14 cellular contexts compared by ENCODE assay signal in genomic region chr21:34077888-34078287, GRCh38. TPM values are rescaled to one million over a fixed set of nuclear protein-coding genes. Genes with fewer than 3 reads are reported as not detected.
A peak's percentile ranks its signal among the peaks of the same experiment; 100 is the strongest.
DNase-seq lines count a peak whose midpoint lies in the region; ATAC-seq, FAIRE-seq and TF ChIP-seq lines count a peak whose summit lies in the region.
"Had no signal": no experiment of that assay in that cellular context is flagged by ENCODE, and none has a peak within 500 bp of the region (broad histone marks: within the 10 kb centered on the region; RNA-seq: fewer than 3 reads in every experiment).

No MANE protein-coding gene starts in this region.

- CTCF ChIA-PET in WTC11 (lab: Charles Lee) = interaction anchor here (0.5 to 1.6 kb wide), 2 partner anchors 14 to 166 kb away, joined by 4 to 7 read pairs; no protein-coding TSS in a partner anchor

- H3K4me1 Mint-ChIP-seq in naive thymus-derived CD8-positive, alpha-beta T cell = peaks cover 63 to 87% (median 82%) of the 10 kb centered on the region in 4 donors
- H3K4me1 Mint-ChIP-seq in WTC11 = peaks cover 68% of the 10 kb centered on the region

- H3K27me3 Mint-ChIP-seq in naive thymus-derived CD8-positive, alpha-beta T cell = no peaks in the 10 kb centered on the region
- no peaks in the 10 kb centered on the region for H3K27me3 Mint-ChIP-seq in WTC11 (ENCODE audit: low read depth)
- H3K27me3 Mint-ChIP-seq: B cell had no signal

- ATAC-seq in activated naive CD4-positive, alpha-beta T cell treated with anti-CD3 and anti-CD28 coated beads, Interleukin-2, amount 50 U/mL, for 72 hours = no peak
- ATAC-seq in naive thymus-derived CD8-positive, alpha-beta T cell = no peak
- no peak for ATAC-seq in HG03521 (IDR thresholded peaks at IDR 0.05; ENCODE audit: unreplicated experiment)
- no peak for ATAC-seq in WTC11

- H3K27me3 ChIP-seq in BLaER1 treated with 17β-estradiol and CSF1 and Interleukin-3, amounts not matched to agents 10 nM and 100 nM = no peaks in the 10 kb centered on the region

- peak overlapping the region; percentile 11 to 97 (median 88) for H3K4me2 ChIP-seq in BLaER1 treated with 17β-estradiol and CSF1 and Interleukin-3, amounts not matched to agents 10 nM and 100 nM

- peaks cover 65 to 94% (median 90%) of the 10 kb centered on the region in 11 experiments; a peak in 21 of 22 replicates for H4K20me1 ChIP-seq in BLaER1 treated with 17β-estradiol and CSF1 and Interleukin-3, amounts not matched to agents 10 nM and 100 nM

- peak overlapping the region in 5 of 10 experiments; percentile 1 to 24 (median 8); a peak in 3 of 20 replicates for H3K4me3 ChIP-seq in BLaER1 treated with 17β-estradiol and CSF1 and Interleukin-3, amounts not matched to agents 10 nM and 100 nM
- H3K4me3 ChIP-seq: prostate gland had no signal

- H3K27ac ChIP-seq in BLaER1 treated with 17β-estradiol and CSF1 and Interleukin-3, amounts not matched to agents 10 nM and 100 nM = peak overlapping the region in 4 of 11 experiments; percentile 1 to 23 (median 16); a peak in 3 of 22 replicates
- H3K27ac ChIP-seq: prostate gland had no signal

- DNase-seq in GM19239 (ENCODE audit: insufficient read length, low spot score) (no peak), GM10266 (ENCODE audit: extremely low spot score) (no peak), A172 (ENCODE audit: low spot score) (no peak), WTC11 (ENCODE audit: low spot score) (no peak)
- no peak for DNase-seq in activated naive CD4-positive, alpha-beta T cell treated with anti-CD3 and anti-CD28 coated beads, Interleukin-2, amount 50 U/mL, for 72 hours (ENCODE audit: low spot score in 2 of 2)
- no peak for DNase-seq in naive thymus-derived CD8-positive, alpha-beta T cell
- DNase-seq: activated CD4-positive, CD25-positive, alpha-beta regulatory T cell treated with anti-CD3 and anti-CD28 coated beads, Interleukin-2, amount 50 U/mL, for 72 hours; activated gamma-delta T cell treated with Interleukin-2 at 50 U/mL for 16 hours; cerebellar nuclear complex had no signal

- peaks cover 36 to 85% (median 56%) of the 10 kb centered on the region in 10 experiments for H3K4me1 ChIP-seq in BLaER1 treated with 17β-estradiol and CSF1 and Interleukin-3, amounts not matched to agents 10 nM and 100 nM

- peaks cover 0 to 5% of the 10 kb centered on the region in 2 donors for H3K9me3 Mint-ChIP-seq in activated naive CD4-positive, alpha-beta T cell treated with anti-CD3 and anti-CD28 coated beads, Interleukin-2, amount 50 U/mL, for 72 hours
- H3K9me3 Mint-ChIP-seq in naive thymus-derived CD8-positive, alpha-beta T cell = no peaks in the 10 kb centered on the region
- H3K9me3 Mint-ChIP-seq in WTC11 = no peaks in the 10 kb centered on the region

- H3K9ac ChIP-seq in BLaER1 treated with 17β-estradiol and CSF1 and Interleukin-3, amounts not matched to agents 10 nM and 100 nM = peak overlapping the region in 3 of 11 experiments; percentile 12 to 40 (median 26); a peak in 2 of 22 replicates

- peaks cover 57 to 64% of the 10 kb centered on the region in 2 donors for H3K36me3 Mint-ChIP-seq in activated naive CD4-positive, alpha-beta T cell treated with anti-CD3 and anti-CD28 coated beads, Interleukin-2, amount 50 U/mL, for 72 hours
- peaks cover 5 to 27% (median 5%) of the 10 kb centered on the region in 3 donors for H3K36me3 Mint-ChIP-seq in naive thymus-derived CD8-positive, alpha-beta T cell
- H3K36me3 Mint-ChIP-seq in WTC11 = peaks cover 17% of the 10 kb centered on the region

- peak overlapping the region; percentile 36 to 94 (median 68) for H3K4me3 Mint-ChIP-seq in naive thymus-derived CD8-positive, alpha-beta T cell
- no peak overlapping the region for H3K4me3 Mint-ChIP-seq in WTC11
- H3K4me3 Mint-ChIP-seq: B cell had no signal

- peak; percentile 21 for FAIRE-seq in GM19239 (lab: Jason Lieb, UNC)
- FAIRE-seq: keratinocyte had no signal

- POLR2A ChIA-PET in naive thymus-derived CD8-positive, alpha-beta T cell (lab: Charles Lee) = interaction anchor here (0.7 to 6.2 kb wide), 2 partner anchors 121 to 129 kb away, joined by 3 to 71 read pairs; no protein-coding TSS in a partner anchor
- POLR2A ChIA-PET in WTC11 (lab: Charles Lee) = no interaction called here

- H3K27ac Mint-ChIP-seq in activated naive CD4-positive, alpha-beta T cell treated with anti-CD3 and anti-CD28 coated beads, Interleukin-2, amount 50 U/mL, for 72 hours = peak overlapping the region; percentile 65 to 66
- H3K27ac Mint-ChIP-seq in naive thymus-derived CD8-positive, alpha-beta T cell = peak overlapping the region in 8 of 10 donors; percentile 9 to 89 (median 28)
- H3K27ac Mint-ChIP-seq in WTC11 = no peak overlapping the region
- H3K27ac Mint-ChIP-seq: B cell had no signal

- H3K36me3 ChIP-seq in BLaER1 treated with 17β-estradiol and CSF1 and Interleukin-3, amounts not matched to agents 10 nM and 100 nM = peaks cover 26 to 90% (median 77%) of the 10 kb centered on the region in 11 experiments; a peak in 21 of 22 replicates
- H3K36me3 ChIP-seq: prostate gland had no signal

- peaks cover 0 to 7% (median 0%) of the 10 kb centered on the region in 11 experiments; a peak in 2 of 22 replicates for H3K9me3 ChIP-seq in BLaER1 treated with 17β-estradiol and CSF1 and Interleukin-3, amounts not matched to agents 10 nM and 100 nM (replicated peaks in 1 of 11)
- H3K9me3 ChIP-seq: prostate gland had no signal

- TF ChIP-seq CTCF in GM10266 (IDR thresholded peaks at IDR 0.05; ENCODE audit: control insufficient read depth, insufficient read depth, low read depth, missing control alignments) = no peak
- no peak for TF ChIP-seq CTCF in WTC11 (IDR thresholded peaks at IDR 0.05)

TF ChIP-seq in WTC11, 78 proteins besides CTCF, POLR2A, EP300 and RAD21:
- TF ChIP-seq USF1 (CRISPR knock-in tag; IDR thresholded peaks at IDR 0.05) (no peak), TP53 (CRISPR knock-in tag; IDR thresholded peaks at IDR 0.05) (no peak), ZNF416 (CRISPR knock-in tag; IDR thresholded peaks at IDR 0.05) (no peak), SP1 (CRISPR knock-in tag; conservative IDR thresholded peaks at IDR 0.05) (no peak), ELF4 (CRISPR knock-in tag; IDR thresholded peaks at IDR 0.05; ENCODE audit: low read depth) (no peak), ERG (CRISPR knock-in tag; IDR thresholded peaks at IDR 0.05) (no peak), SOX15 (CRISPR knock-in tag; IDR thresholded peaks at IDR 0.05) (no peak), MAX (CRISPR knock-in tag; IDR thresholded peaks at IDR 0.05) (no peak), ZNF396 (CRISPR knock-in tag; IDR thresholded peaks at IDR 0.05; ENCODE audit: borderline replicate concordance) (no peak), NR1H2 (CRISPR knock-in tag; IDR thresholded peaks at IDR 0.05) (no peak), ZNF263 (CRISPR knock-in tag; IDR thresholded peaks at IDR 0.05; ENCODE audit: low read depth) (no peak), NR3C1 (CRISPR knock-in tag; conservative IDR thresholded peaks at IDR 0.05; ENCODE audit: low read depth) (no peak), TEAD4 (CRISPR knock-in tag; IDR thresholded peaks at IDR 0.05) (no peak), E2F1 (CRISPR knock-in tag; IDR thresholded peaks at IDR 0.05) (no peak), IRF2 (CRISPR knock-in tag; IDR thresholded peaks at IDR 0.05; ENCODE audit: borderline replicate concordance, low read depth) (no peak), GABPB1 (CRISPR knock-in tag; IDR thresholded peaks at IDR 0.05) (no peak)

RNA-seq across cellular contexts. Expression of gene MRPS6, which starts 4.5 kb away (rescaled TPM):
- total RNA-seq in activated naive CD4-positive, alpha-beta T cell treated with anti-CD3 and anti-CD28 coated beads, Interleukin-2, amount 50 U/mL, for 72 hours = 100 to 1,000 TPM; 114 to 146 TPM
- total RNA-seq in naive thymus-derived CD8-positive, alpha-beta T cell = 100 to 1,000 TPM; 107 to 112 TPM
- 100 to 1,000 TPM; 170 to 193 (median 181) TPM for polyA plus RNA-seq in naive thymus-derived CD8-positive, alpha-beta T cell
- 55.4 and 62.2 TPM in 2 replicates for total RNA-seq in A172 (2014; rRNA removed; shearing (Covaris generic))
- 109 to 133 TPM (median 111 TPM) in 3 replicates for total RNA-seq in WTC11 (2021)

RNA-seq across cellular contexts. Expression of gene SLC5A3, which starts 4.5 kb away (rescaled TPM):
- total RNA-seq in activated naive CD4-positive, alpha-beta T cell treated with anti-CD3 and anti-CD28 coated beads, Interleukin-2, amount 50 U/mL, for 72 hours = 10 to 100 TPM; 35.8 to 77.1 TPM
- 10 to 100 TPM; 31.9 to 32.7 TPM for total RNA-seq in naive thymus-derived CD8-positive, alpha-beta T cell
- polyA plus RNA-seq in naive thymus-derived CD8-positive, alpha-beta T cell = 1 to 10 TPM; 1.7 to 2.1 (median 1.9) TPM
- total RNA-seq in A172 (2014; rRNA removed; shearing (Covaris generic)) = 21.7 and 22.6 TPM in 2 replicates
- total RNA-seq in WTC11 (2021) = 14.8 to 18.0 TPM (median 17.8 TPM) in 3 replicates
